In genomic region chr17:50147841-50148225, GRCh38 we compare ENCODE assay signal across 9 cellular contexts. TPM values are rescaled to one million over a fixed set of nuclear protein-coding genes. Genes with fewer than 3 reads are reported as not detected.
DNase-seq lines count a peak whose midpoint lies in the region; ATAC-seq and TF ChIP-seq lines count a peak whose summit lies in the region.
"Had no signal": no experiment of that assay in that cellular context is flagged by ENCODE, and none has a peak within 500 bp of the region (broad histone marks: within the 10 kb centered on the region; RNA-seq: fewer than 3 reads in every experiment).

No MANE protein-coding gene starts in this region.

- H3K9me3 Mint-ChIP-seq in naive B cell: peaks cover 0 to 2% (median 0%) of the 10 kb centered on the region in 7 donors

- H3K9me2 ChIP-seq in Loucy (replicated peaks; ENCODE audit: low read depth, low read length): no peaks in the 10 kb centered on the region

- H3K27ac Mint-ChIP-seq in naive B cell: peak overlapping the region; percentile 90 to 99 (median 99)

- peak overlapping the region in 52 of 59 donors; percentile 23 to 98 (median 94) for H3K27ac ChIP-seq in dorsolateral prefrontal cortex

- H2AFZ ChIP-seq in Loucy (ENCODE audit: low read length): no peak overlapping the region

- H3K27me3 Mint-ChIP-seq in naive B cell: no peaks in the 10 kb centered on the region

- no peaks in the 10 kb centered on the region for H3K27me3 ChIP-seq in BE2C
- H3K27me3 ChIP-seq in Loucy (ENCODE audit: insufficient read depth, low read length, poor library complexity, severe bottlenecking): no peaks in the 10 kb centered on the region
- H3K27me3 ChIP-seq in dorsolateral prefrontal cortex: no peaks in the 10 kb centered on the region

- ATAC-seq in naive B cell (ENCODE audit: low read depth in 2 of 2) (no peak), HG03565 (IDR thresholded peaks at IDR 0.05; ENCODE audit: unreplicated experiment) (no peak), HG02885 (IDR thresholded peaks at IDR 0.05; ENCODE audit: poor library complexity, unreplicated experiment) (no peak)

- H4K20me1 ChIP-seq in Loucy (ENCODE audit: insufficient read depth, low read length, poor library complexity, severe bottlenecking): peaks cover 62% of the 10 kb centered on the region

- no peaks in the 10 kb centered on the region for H3K9me3 ChIP-seq in BE2C
- no peaks in the 10 kb centered on the region for H3K9me3 ChIP-seq in Loucy (ENCODE audit: insufficient read depth, low read depth, low read length)

- peak overlapping the region; percentile 87 for H3K4me2 ChIP-seq in Loucy (ENCODE audit: low read depth, low read length, poor library complexity, severe bottlenecking)

- H3K4me3 ChIP-seq in BE2C (ENCODE audit: low read depth, low read length) (peak overlapping the region; percentile 92), Loucy (ENCODE audit: low read length, poor library complexity, severe bottlenecking) (peak overlapping the region; percentile 82), dorsolateral prefrontal cortex (peak overlapping the region; percentile 51 to 93 (median 84))

- peak overlapping the region; percentile 86 to 100 (median 100) for H3K4me3 Mint-ChIP-seq in naive B cell

- intact Hi-C loops in dorsolateral prefrontal cortex (cut with DNase I): no loop called here

- peaks cover 45% of the 10 kb centered on the region for H3K36me3 ChIP-seq in BE2C
- H3K36me3 ChIP-seq in Loucy (ENCODE audit: insufficient read depth, low read length): peaks cover 23% of the 10 kb centered on the region; the same call in 1 of the 2 replicates

- H3K79me2 ChIP-seq in Loucy (ENCODE audit: insufficient read depth, low read length): peaks cover 80% of the 10 kb centered on the region

- H3F3A ChIP-seq in Loucy (ENCODE audit: low read depth): no peaks in the 10 kb centered on the region

- H3K4me1 ChIP-seq in BE2C (peaks cover 8% of the 10 kb centered on the region), Loucy (ENCODE audit: insufficient read depth, low read length, poor library complexity, severe bottlenecking) (peaks cover 34% of the 10 kb centered on the region)

- H3K9ac ChIP-seq in Loucy (ENCODE audit: low read depth, low read length, poor library complexity, severe bottlenecking): peak overlapping the region; percentile 99

- H3K4me1 Mint-ChIP-seq in naive B cell: peaks cover 55 to 67% (median 59%) of the 10 kb centered on the region in 3 donors

- DNase-seq in BE2C: no peak
- DNase-seq in dorsolateral prefrontal cortex: no peak
- no peak for DNase-seq in naive B cell
- DNase-seq in NCI-H1092 treated with DMSO at 0.1 percent for 48 hours (lab: John Stamatoyannopoulos, UW): no peak
- no peak for DNase-seq in SKM-1 (lab: John Stamatoyannopoulos, UW; ENCODE audit: unreplicated experiment)
- DNase-seq: left cardiac atrium had no signal

- TF ChIP-seq CTCF in BE2C (IDR thresholded peaks at IDR 0.05; ENCODE audit: low read depth, low read length) (no peak), Loucy (conservative IDR thresholded peaks at IDR 0.05; ENCODE audit: low read length) (no peak), dorsolateral prefrontal cortex (IDR thresholded peaks at IDR 0.05 in 54 of 56, conservative IDR thresholded peaks at IDR 0.05 in 2 of 56; ENCODE audit: low read depth in 1 of 56, partially characterized antibody in 56 of 56) (no peak)

- H3K36me3 Mint-ChIP-seq in naive B cell: peaks cover 16 to 37% of the 10 kb centered on the region in 2 donors

RNA-seq across cellular contexts. Expression of gene PPP1R9B, which starts 2.6 kb away (rescaled TPM):
- polyA plus RNA-seq in BE2C (2012; ENCODE audit: insufficient read depth, insufficient read length, low read depth): 190 TPM
- 100 to 1,000 TPM in 118 of 120 experiments, 10 to 100 TPM in 2; 74.6 to 225 (median 160) TPM for total RNA-seq in dorsolateral prefrontal cortex
- polyA plus RNA-seq in naive B cell (ENCODE audit: low read depth in 6 of 6): 1 to 10 TPM in 5 of 6 donors, under 1 TPM in 1; 0.55 to 3.5 (median 2.3) TPM

RNA-seq across cellular contexts. Expression of gene SAMD14, which starts 17.9 kb away (rescaled TPM):
- 4.1 TPM for polyA plus RNA-seq in BE2C (2012; ENCODE audit: insufficient read depth, insufficient read length, low read depth)
- total RNA-seq in dorsolateral prefrontal cortex: 100 to 1,000 TPM in 2 of 120 experiments, 10 to 100 TPM in 118; 17.9 to 122 (median 58.2) TPM
- polyA plus RNA-seq in naive B cell (ENCODE audit: low read depth in 6 of 6): under 1 TPM in 2 of 6 donors, not detected in 4; 0.11 to 0.31 TPM

RNA-seq across cellular contexts. Expression of gene SGCA, which starts 18.0 kb away (rescaled TPM):
- 0.65 TPM for polyA plus RNA-seq in BE2C (2012; ENCODE audit: insufficient read depth, insufficient read length, low read depth)
- total RNA-seq in dorsolateral prefrontal cortex: 1 to 10 TPM in 57 of 120 experiments, under 1 TPM in 26, not detected in 37; 0.37 to 7.6 (median 1.3) TPM
- 10 to 100 TPM in 1 of 6 donors, 1 to 10 TPM in 5; 2.0 to 16.6 (median 3.5) TPM for polyA plus RNA-seq in naive B cell (ENCODE audit: low read depth in 6 of 6)

RNA-seq across cellular contexts. Expression of gene PDK2, which starts 52.7 kb away (rescaled TPM):
- 38.8 TPM for polyA plus RNA-seq in BE2C (2012; ENCODE audit: insufficient read depth, insufficient read length, low read depth)
- total RNA-seq in dorsolateral prefrontal cortex: 100 to 1,000 TPM in 115 of 120 experiments, 10 to 100 TPM in 5; 87.1 to 176 (median 131) TPM
- 10 to 100 TPM; 33.4 to 49.6 (median 40.3) TPM for polyA plus RNA-seq in naive B cell (ENCODE audit: low read depth in 6 of 6)

RNA-seq across cellular contexts. Expression of gene COL1A1, which starts 53.6 kb away (rescaled TPM):
- 0.80 TPM for polyA plus RNA-seq in BE2C (2012; ENCODE audit: insufficient read depth, insufficient read length, low read depth)
- total RNA-seq in dorsolateral prefrontal cortex: 10 to 100 TPM in 16 of 120 experiments, 1 to 10 TPM in 95, under 1 TPM in 9; 0.25 to 23.1 (median 3.3) TPM
- polyA plus RNA-seq in naive B cell (ENCODE audit: low read depth in 6 of 6): under 1 TPM in 2 of 6 donors, not detected in 4; 0.23 to 0.80 TPM
